ENCODE assay signal across 9 cellular contexts in the genomic region with DNA sequence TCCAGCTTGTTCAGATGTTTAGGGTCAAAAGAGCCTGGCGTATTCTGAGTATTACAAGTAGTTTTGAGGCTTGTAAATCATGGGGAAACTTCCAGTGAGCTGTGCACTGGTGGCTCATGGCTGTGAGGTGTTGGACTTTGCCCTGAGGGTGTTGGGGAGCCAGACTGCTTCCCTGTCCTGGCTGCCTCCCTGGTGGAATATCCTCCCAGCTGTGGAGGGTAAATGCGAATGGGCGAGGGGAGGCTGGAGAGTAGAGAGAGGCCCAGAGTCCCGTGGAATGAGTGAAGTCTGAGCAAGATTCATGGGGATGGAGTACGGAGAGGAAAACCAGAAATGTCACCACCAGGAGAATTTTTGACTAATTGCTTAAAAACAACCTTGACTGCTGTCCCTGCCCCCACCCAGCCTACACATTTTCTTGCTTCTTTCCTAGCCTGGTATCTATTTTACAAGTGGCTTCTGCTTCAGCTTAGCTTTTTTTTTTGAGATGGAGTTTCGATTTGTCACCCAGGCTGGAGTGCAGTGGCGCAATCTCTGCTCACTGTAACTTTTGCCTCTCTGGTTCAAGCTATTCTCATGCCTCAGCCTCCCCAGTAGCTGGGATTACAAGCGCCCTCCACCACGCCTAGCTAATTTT. TPM values are rescaled to one million over a fixed set of nuclear protein-coding genes. Genes with fewer than 3 reads are reported as not detected.
DNase-seq lines count a peak whose midpoint lies in the region; ATAC-seq, FAIRE-seq and TF ChIP-seq lines count a peak whose summit lies in the region.
"Had no signal": no experiment of that assay in that cellular context is flagged by ENCODE, and none has a peak within 500 bp of the region (broad histone marks: within the 10 kb centered on the region; RNA-seq: fewer than 3 reads in every experiment).

No MANE protein-coding gene starts in this region.

- no peaks in the 10 kb centered on the region for H3K27me3 Mint-ChIP-seq in dendritic cell treated with granulocyte-macrophage colony-stimulating factor and Interleukin-4, amounts not matched to agents 40 ng/mL and 50 ng/mL, for 4 days

- H3K9me3 ChIP-seq in small intestine (ENCODE audit: control insufficient read depth, low read depth) = no peaks in the 10 kb centered on the region
- H3K9me3 ChIP-seq: right atrium auricular region had no signal

- H3K27ac Mint-ChIP-seq in dendritic cell treated with granulocyte-macrophage colony-stimulating factor and Interleukin-4, amounts not matched to agents 40 ng/mL and 50 ng/mL, for 4 days = peak overlapping the region; percentile 90

- TF ChIP-seq CTCF in RWPE1 (conservative IDR thresholded peaks at IDR 0.05; ENCODE audit: low read depth) = no peak

- H3K36me3 Mint-ChIP-seq in dendritic cell treated with granulocyte-macrophage colony-stimulating factor and Interleukin-4, amounts not matched to agents 40 ng/mL and 50 ng/mL, for 4 days (ENCODE audit: low read depth) = peaks cover 93% of the 10 kb centered on the region

- H3K4me3 Mint-ChIP-seq in dendritic cell treated with granulocyte-macrophage colony-stimulating factor and Interleukin-4, amounts not matched to agents 40 ng/mL and 50 ng/mL, for 4 days = peak overlapping the region; percentile 78

- WGBS in small intestine, 3 donors = 25 to 50% (median 30%) methylated on average over 9 of the region's 9 CpGs

- H3K4me1 ChIP-seq in small intestine (ENCODE audit: control insufficient read depth in 2 of 2, insufficient read depth in 1 of 2, low read depth in 1 of 2, low read length in 1 of 2) = peaks cover 0 to 11% of the 10 kb centered on the region in 2 donors

- FAIRE-seq in small intestine (lab: Jason Lieb, UNC) = no peak

- ATAC-seq in HG02642 (IDR thresholded peaks at IDR 0.05; ENCODE audit: poor library complexity, unreplicated experiment) = no peak
- no peak for ATAC-seq in HG02884 (IDR thresholded peaks at IDR 0.05; ENCODE audit: unreplicated experiment)

- H3K27ac ChIP-seq in RWPE1 (peak overlapping the region; percentile 61), small intestine (ENCODE audit: low read depth in 1 of 2, low read length in 1 of 2) (peak overlapping the region; percentile 94 to 95)
- H3K27ac ChIP-seq: right atrium auricular region had no signal

- POLR2A ChIA-PET in RWPE1 (lab: Yijun Ruan, JAX; ENCODE audit: low non-redundant PET) = no interaction called here

- peak overlapping the region in 1 of 2 donors; percentile 42 for H3K4me3 ChIP-seq in small intestine (ENCODE audit: low read depth in 1 of 2, low read length in 2 of 2)
- H3K4me3 ChIP-seq: right atrium auricular region had no signal

- no peaks in the 10 kb centered on the region for H3K27me3 ChIP-seq in small intestine (ENCODE audit: control insufficient read depth in 2 of 2, insufficient read depth in 2 of 2, low read length in 2 of 2)
- H3K27me3 ChIP-seq: right atrium auricular region had no signal

- peaks cover 5 to 16% of the 10 kb centered on the region in 2 donors for H3K36me3 ChIP-seq in small intestine (ENCODE audit: control insufficient read depth in 2 of 2, insufficient read depth in 2 of 2, low read length in 2 of 2)

- intact Hi-C loops in dendritic cell treated with granulocyte-macrophage colony-stimulating factor and Interleukin-4, amounts not matched to agents 40 ng/mL and 50 ng/mL, for 4 days (cut with micrococcal nuclease) = no loop called here

- DNase-seq in EL (peak; percentile 40), RWPE1 (ENCODE audit: low spot score) (no peak), small intestine (peak; percentile 92), NCI-H510A treated with DMSO at 0.1 percent for 48 hours (lab: John Stamatoyannopoulos, UW) (no peak), pons (ENCODE audit: low spot score) (no peak)

- CTCF ChIA-PET in RWPE1 (lab: Yijun Ruan, JAX) = interaction anchor here (1.2 kb wide), 1 partner anchor 15 kb away, joined by 7 read pairs; no protein-coding TSS in a partner anchor

- no peaks in the 10 kb centered on the region for H3K9me3 Mint-ChIP-seq in dendritic cell treated with granulocyte-macrophage colony-stimulating factor and Interleukin-4, amounts not matched to agents 40 ng/mL and 50 ng/mL, for 4 days

- peaks cover 50% of the 10 kb centered on the region for H3K4me1 Mint-ChIP-seq in dendritic cell treated with granulocyte-macrophage colony-stimulating factor and Interleukin-4, amounts not matched to agents 40 ng/mL and 50 ng/mL, for 4 days (ENCODE audit: low read depth)

RNA-seq across cellular contexts. Expression of gene SNRPA, which starts 3.7 kb away (rescaled TPM):
- 10 to 100 TPM; 25.7 to 77.8 (median 36.7) TPM for polyA plus RNA-seq in small intestine

RNA-seq across cellular contexts. Expression of gene ACTMAP, which starts 4.5 kb away (rescaled TPM):
- polyA plus RNA-seq in small intestine = 10 to 100 TPM; 12.1 to 27.5 (median 19.5) TPM

RNA-seq across cellular contexts. Expression of gene MIA, which starts 20.6 kb away (rescaled TPM):
- 1 to 10 TPM in 2 of 3 donors, not detected in 1; 3.2 to 4.3 TPM for polyA plus RNA-seq in small intestine

RNA-seq across cellular contexts. Expression of gene RAB4B, which starts 23.3 kb away (rescaled TPM):
- polyA plus RNA-seq in small intestine = 10 to 100 TPM; 41.9 to 48.1 (median 44.3) TPM

RNA-seq across cellular contexts. Expression of gene ITPKC, which starts 37.8 kb away (rescaled TPM):
- polyA plus RNA-seq in small intestine = 10 to 100 TPM; 22.7 to 26.4 (median 24.7) TPM

Comparison
In these comparisons a context has a peak if more than half of its experiments do, and no peak if none do; other contexts are left out.
1. DNase-seq: peak in EL (single experiment) and small intestine (single experiment); none in RWPE1 (single experiment), NCI-H510A treated with DMSO at 0.1 percent for 48 hours (single experiment) and pons (single experiment).